In the genomic region with DNA sequence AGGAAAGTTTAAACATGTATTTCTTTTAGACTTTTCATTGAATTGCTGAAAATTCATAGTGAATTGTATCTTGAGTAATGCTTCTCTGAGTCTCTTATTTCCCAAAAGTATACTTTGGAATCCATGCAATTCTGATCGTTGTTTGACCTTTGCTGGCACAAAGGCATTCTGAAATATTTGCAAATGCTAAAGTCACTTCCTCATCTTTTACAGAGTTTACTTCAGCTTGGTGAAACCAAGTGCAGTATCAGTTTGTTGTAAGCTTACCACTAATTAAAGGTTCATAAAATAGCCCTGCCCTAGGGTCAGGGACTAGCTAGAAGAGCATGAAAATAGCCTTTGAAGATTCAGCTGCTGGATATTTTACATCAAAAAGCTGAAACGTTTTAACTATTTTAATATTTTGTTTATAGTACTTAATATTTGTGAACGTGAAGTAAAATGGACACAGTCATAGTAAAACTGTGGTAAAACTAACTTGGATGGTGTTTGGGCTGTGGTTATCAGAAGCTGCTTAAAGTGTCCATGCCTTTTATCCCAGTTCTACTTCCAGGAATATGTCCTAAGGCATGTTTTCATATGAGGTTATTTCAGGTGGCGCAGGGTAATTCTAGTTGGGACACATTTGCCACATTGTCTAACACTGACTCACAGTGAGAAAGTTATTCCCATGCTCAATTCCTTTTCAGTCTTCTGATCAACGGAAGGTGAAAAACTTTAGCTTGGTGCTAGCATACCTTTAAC, we compare ENCODE assay signal across 8 cellular contexts. TPM values are rescaled to one million over a fixed set of nuclear protein-coding genes. Genes with fewer than 3 reads are reported as not detected.
A peak's percentile ranks its signal among the peaks of the same experiment; 100 is the strongest.
DNase-seq lines count a peak whose midpoint lies in the region; ATAC-seq and TF ChIP-seq lines count a peak whose summit lies in the region.

No MANE protein-coding gene starts in this region.

- no peaks in the 10 kb centered on the region for H3K27me3 Mint-ChIP-seq in activated T-cell treated with anti-CD3 and anti-CD28 coated beads, Interleukin-2, amount 50 U/mL, for 24 hours
- peaks cover 5 to 14% (median 9%) of the 10 kb centered on the region in 3 donors for H3K27me3 Mint-ChIP-seq in immature natural killer cell (ENCODE audit: low read depth in 3 of 3)

- H3K27ac ChIP-seq in VCaP = peak overlapping the region; percentile 61
- H3K27ac ChIP-seq in upper lobe of left lung = peak overlapping the region; percentile 94 to 100 (median 99)

- no peak for TF ChIP-seq POLR2A in upper lobe of left lung (IDR thresholded peaks at IDR 0.05)

- 22 to 24% methylated on average over 5 of the region's 5 CpGs for WGBS in upper lobe of left lung, 2 donors

- peaks cover 73 to 91% (median 75%) of the 10 kb centered on the region in 4 donors for H3K4me1 ChIP-seq in upper lobe of left lung

- no peaks in the 10 kb centered on the region for H3K9me3 Mint-ChIP-seq in activated T-cell treated with anti-CD3 and anti-CD28 coated beads, Interleukin-2, amount 50 U/mL, for 24 hours
- H3K9me3 Mint-ChIP-seq in immature natural killer cell = peaks cover 0 to 2% (median 0%) of the 10 kb centered on the region in 6 donors

- H3K4me1 Mint-ChIP-seq in activated T-cell treated with anti-CD3 and anti-CD28 coated beads, Interleukin-2, amount 50 U/mL, for 24 hours (ENCODE audit: low read depth) = peaks cover 80% of the 10 kb centered on the region
- peaks cover 87 to 92% of the 10 kb centered on the region in 2 donors for H3K4me1 Mint-ChIP-seq in immature natural killer cell

- H3K27me3 ChIP-seq in upper lobe of left lung = no peaks in the 10 kb centered on the region

- peak overlapping the region; percentile 83 for H3K27ac Mint-ChIP-seq in activated T-cell treated with anti-CD3 and anti-CD28 coated beads, Interleukin-2, amount 50 U/mL, for 24 hours
- peak overlapping the region; percentile 98 to 100 (median 99) for H3K27ac Mint-ChIP-seq in immature natural killer cell

- peak overlapping the region; percentile 93 for H3K4me3 Mint-ChIP-seq in activated T-cell treated with anti-CD3 and anti-CD28 coated beads, Interleukin-2, amount 50 U/mL, for 24 hours
- H3K4me3 Mint-ChIP-seq in immature natural killer cell = peak overlapping the region; percentile 96 to 100 (median 100)

- no peak for TF ChIP-seq CTCF in VCaP (conservative IDR thresholded peaks at IDR 0.05)
- peak in 1 of 6 experiments; percentile 8 for TF ChIP-seq CTCF in upper lobe of left lung (IDR thresholded peaks at IDR 0.05)

- no peak overlapping the region for H3K4me3 ChIP-seq in upper lobe of left lung

- ATAC-seq in upper lobe of left lung (ENCODE audit: low FRiP score in 2 of 2) (no peak), HG02973 (IDR thresholded peaks at IDR 0.05; ENCODE audit: unreplicated experiment) (no peak)

- H3K36me3 Mint-ChIP-seq in activated T-cell treated with anti-CD3 and anti-CD28 coated beads, Interleukin-2, amount 50 U/mL, for 24 hours (ENCODE audit: low read depth) = peaks cover 50% of the 10 kb centered on the region
- peaks cover 26 to 30% (median 30%) of the 10 kb centered on the region in 3 donors for H3K36me3 Mint-ChIP-seq in immature natural killer cell

- no peak for DNase-seq in activated T-cell treated with anti-CD3 and anti-CD28 coated beads, Interleukin-2, amount 50 U/mL, for 24 hours
- DNase-seq in activated T-cell treated with anti-CD3 and anti-CD28 coated beads, Interleukin-2, amount 50 U/mL, for 48 hours = no peak
- no peak for DNase-seq in immature natural killer cell
- DNase-seq in upper lobe of left lung = no peak
- DNase-seq in foreskin melanocyte = no peak
- DNase-seq in NCI-H774 (lab: John Stamatoyannopoulos, UW) = no peak

- peaks cover 0 to 3% (median 0%) of the 10 kb centered on the region in 4 donors for H3K36me3 ChIP-seq in upper lobe of left lung

- TF ChIP-seq EP300 in upper lobe of left lung (IDR thresholded peaks at IDR 0.05) = peak in 3 of 4 donors; percentile 2 to 92 (median 52)

- H3K9me3 ChIP-seq in upper lobe of left lung = no peaks in the 10 kb centered on the region

RNA-seq across cellular contexts. Expression of a gene that starts 45.3 kb away (rescaled TPM):
- 1 to 10 TPM; 1.1 to 1.5 (median 1.5) TPM for polyA plus RNA-seq in immature natural killer cell
- 10 to 100 TPM in 4 of 6 donors, 1 to 10 TPM in 2; 7.9 to 22.0 (median 12.7) TPM for total RNA-seq in upper lobe of left lung
